ENCODE assay signal across 8 cellular contexts in the genomic region with DNA sequence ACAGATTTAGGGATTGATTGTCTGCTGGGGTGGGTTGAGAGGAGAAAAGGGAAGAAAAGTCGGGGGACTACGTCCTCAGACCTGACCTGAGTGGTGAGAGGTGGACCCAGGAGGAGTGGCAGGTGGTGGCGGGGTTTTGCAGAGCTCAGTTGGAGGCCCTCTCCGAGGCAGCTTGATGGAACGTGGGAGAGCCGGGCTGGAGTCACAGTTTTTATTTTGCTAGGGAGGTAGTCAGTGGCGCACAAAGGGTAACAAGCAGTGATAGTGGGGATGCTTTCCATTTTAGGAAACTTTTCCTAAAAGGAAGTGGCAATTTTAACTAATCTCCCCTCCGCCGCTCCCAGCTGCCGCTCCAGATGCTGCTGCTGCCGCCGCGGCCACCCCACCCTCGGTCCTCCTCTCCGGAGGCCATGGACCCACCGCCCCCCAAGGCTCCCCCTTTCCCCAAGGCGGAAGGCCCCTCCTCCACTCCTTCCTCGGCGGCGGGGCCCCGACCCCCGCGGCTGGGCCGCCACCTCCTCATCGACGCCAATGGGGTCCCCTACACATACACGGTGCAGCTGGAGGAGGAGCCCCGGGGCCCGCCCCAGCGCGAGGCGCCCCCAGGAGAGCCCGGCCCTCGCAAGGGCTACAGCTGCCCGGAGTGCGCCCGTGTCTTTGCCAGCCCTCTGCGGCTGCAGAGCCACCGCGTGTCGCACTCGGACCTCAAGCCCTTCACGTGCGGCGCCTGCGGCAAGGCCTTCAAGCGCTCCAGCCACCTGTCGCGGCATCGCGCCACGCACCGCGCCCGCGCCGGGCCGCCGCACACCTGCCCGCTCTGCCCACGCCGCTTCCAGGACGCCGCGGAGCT. TPM values are rescaled to one million over a fixed set of nuclear protein-coding genes. Genes with fewer than 3 reads are reported as not detected.
DNase-seq lines count a peak whose midpoint lies in the region; ATAC-seq and TF ChIP-seq lines count a peak whose summit lies in the region.

No MANE protein-coding gene starts in this region.

- H3K9ac ChIP-seq in fibroblast of lung (ENCODE audit: insufficient read depth, low read length) = peak overlapping the region; percentile 42

- no peaks in the 10 kb centered on the region for H3K27me3 ChIP-seq in CD8-positive, alpha-beta memory T cell (ENCODE audit: insufficient read depth, low read length, poor library complexity, severe bottlenecking)
- H3K27me3 ChIP-seq in fibroblast of lung (ENCODE audit: control insufficient read depth, insufficient read depth, low read length) = no peaks in the 10 kb centered on the region
- H3K27me3 ChIP-seq in ovary = no peaks in the 10 kb centered on the region

- TF ChIP-seq CTCF in fibroblast of lung (conservative IDR thresholded peaks at IDR 0.05 in 1 of 2, IDR thresholded peaks at IDR 0.05 in 1 of 2; ENCODE audit: low read depth in 1 of 2, low read length in 2 of 2) (no peak), ovary (IDR thresholded peaks at IDR 0.05) (no peak)

- H3K36me3 ChIP-seq in CD8-positive, alpha-beta memory T cell (ENCODE audit: insufficient read depth, low read length) = peaks cover 4% of the 10 kb centered on the region
- H3K36me3 ChIP-seq in fibroblast of lung (ENCODE audit: control insufficient read depth, insufficient read depth, low read length) (peaks cover 17% of the 10 kb centered on the region), ovary (no peaks in the 10 kb centered on the region)

- peak overlapping the region; percentile 84 to 98 (median 95) for H3K4me3 Mint-ChIP-seq in CD8-positive, alpha-beta memory T cell
- peak overlapping the region; percentile 93 for H3K4me3 Mint-ChIP-seq in activated CD4-positive, alpha-beta T cell treated with anti-CD3 and anti-CD28 coated beads, Interleukin-2, amount 10 ng/mL, durations not matched to agents 7 days and 5 days

- no peaks in the 10 kb centered on the region for H3K27me3 Mint-ChIP-seq in CD8-positive, alpha-beta memory T cell
- H3K27me3 Mint-ChIP-seq in activated CD4-positive, alpha-beta T cell treated with anti-CD3 and anti-CD28 coated beads, Interleukin-2, amount 10 ng/mL, durations not matched to agents 7 days and 5 days = no peaks in the 10 kb centered on the region

- 0 to 1% (median 1%) methylated on average over 43 to 65 of the region's 65 CpGs for WGBS in ovary, 3 donors

- no peak overlapping the region for H2AFZ ChIP-seq in fibroblast of lung (ENCODE audit: low read length)

- peak; percentile 10 for ATAC-seq in HG02610 (IDR thresholded peaks at IDR 0.05; ENCODE audit: unreplicated experiment)

- H3K4me1 ChIP-seq in CD8-positive, alpha-beta memory T cell (ENCODE audit: insufficient read depth, low read length) = peaks cover 35% of the 10 kb centered on the region
- H3K4me1 ChIP-seq in fibroblast of lung (ENCODE audit: control insufficient read depth, extremely low read depth, insufficient read depth, low read length) (peaks cover 16% of the 10 kb centered on the region), ovary (ENCODE audit: insufficient read depth) (peaks cover 11% of the 10 kb centered on the region)

- no peak for TF ChIP-seq POLR2A in ovary (IDR thresholded peaks at IDR 0.05)

- no peaks in the 10 kb centered on the region for H4K20me1 ChIP-seq in fibroblast of lung (ENCODE audit: control insufficient read depth, extremely low read depth, insufficient read depth, low read length)

- H3K9me3 ChIP-seq in CD8-positive, alpha-beta memory T cell (ENCODE audit: low read length) = no peaks in the 10 kb centered on the region
- no peaks in the 10 kb centered on the region for H3K9me3 ChIP-seq in fibroblast of lung (ENCODE audit: control insufficient read depth, insufficient read depth, low read depth, low read length)
- H3K9me3 ChIP-seq in ovary = no peaks in the 10 kb centered on the region

- H3K4me1 Mint-ChIP-seq in CD8-positive, alpha-beta memory T cell = peaks cover 47 to 68% (median 61%) of the 10 kb centered on the region in 3 donors
- H3K4me1 Mint-ChIP-seq in activated CD4-positive, alpha-beta T cell treated with anti-CD3 and anti-CD28 coated beads, Interleukin-2, amount 10 ng/mL, durations not matched to agents 7 days and 5 days = peaks cover 59% of the 10 kb centered on the region

- peaks cover 45% of the 10 kb centered on the region for H3K79me2 ChIP-seq in fibroblast of lung (ENCODE audit: control insufficient read depth, insufficient read depth, low read length)

- peak overlapping the region; percentile 89 for H3K4me2 ChIP-seq in fibroblast of lung (ENCODE audit: extremely low read depth, insufficient read depth, low read length)

- H3K9me3 Mint-ChIP-seq in CD8-positive, alpha-beta memory T cell = peaks cover 0 to 3% (median 0%) of the 10 kb centered on the region in 5 donors
- peaks cover 3% of the 10 kb centered on the region for H3K9me3 Mint-ChIP-seq in activated CD4-positive, alpha-beta T cell treated with anti-CD3 and anti-CD28 coated beads, Interleukin-2, amount 10 ng/mL, durations not matched to agents 7 days and 5 days

- peak in 1 of 5 donors; percentile 48 for DNase-seq in CD8-positive, alpha-beta memory T cell
- no peak for DNase-seq in activated CD4-positive, alpha-beta T cell treated with anti-CD3 and anti-CD28 coated beads, Interleukin-2, amount 10 ng/mL, durations not matched to agents 7 days and 5 days
- DNase-seq in fibroblast of lung (ENCODE audit: low read depth in 2 of 2) (peak; percentile 28 to 43), ovary (peak in 4 of 5 donors; percentile 39 to 69 (median 65)), cortex of kidney (lab: John Stamatoyannopoulos, UW) (no peak), middle frontal gyrus (ENCODE audit: extremely low spot score, low spot score) (no peak), NCI-H187 (lab: John Stamatoyannopoulos, UW) (no peak)

- peak overlapping the region; percentile 95 for H3K4me3 ChIP-seq in CD8-positive, alpha-beta memory T cell (ENCODE audit: low read length)
- H3K4me3 ChIP-seq in fibroblast of lung (replicated peaks in 1 of 4; ENCODE audit: control extremely low read depth in 1 of 4, insufficient read depth in 1 of 4, low read depth in 3 of 4, low read length in 4 of 4) = peak overlapping the region; percentile 74 to 92 (median 85)
- peak overlapping the region; percentile 93 for H3K4me3 ChIP-seq in ovary

- TF ChIP-seq EP300 in ovary (IDR thresholded peaks at IDR 0.05) = no peak

- intact Hi-C loops in ovary (cut with DNase I) = no loop called here

- CTCF ChIA-PET in CD8-positive, alpha-beta memory T cell (lab: Charles Lee) = interaction anchor here (0.7 to 1.9 kb wide), 4 partner anchors 10 to 22 kb away, joined by 3 to 14 read pairs (median 6); a partner anchor contains a TSS
- CTCF ChIA-PET in activated CD4-positive, alpha-beta T cell treated with anti-CD3 and anti-CD28 coated beads, Interleukin-2, amount 10 ng/mL, durations not matched to agents 7 days and 5 days (lab: Charles Lee) = interaction anchor here (0.8 to 2.1 kb wide), 7 partner anchors 8 to 138 kb away, joined by 3 to 17 read pairs (median 8); a partner anchor contains a TSS

- peaks cover 3 to 26% (median 6%) of the 10 kb centered on the region in 3 donors for H3K36me3 Mint-ChIP-seq in CD8-positive, alpha-beta memory T cell
- peaks cover 37% of the 10 kb centered on the region for H3K36me3 Mint-ChIP-seq in activated CD4-positive, alpha-beta T cell treated with anti-CD3 and anti-CD28 coated beads, Interleukin-2, amount 10 ng/mL, durations not matched to agents 7 days and 5 days (ENCODE audit: low read depth)

- H3K27ac Mint-ChIP-seq in CD8-positive, alpha-beta memory T cell = peak overlapping the region; percentile 85 to 98 (median 96)
- peak overlapping the region; percentile 98 for H3K27ac Mint-ChIP-seq in activated CD4-positive, alpha-beta T cell treated with anti-CD3 and anti-CD28 coated beads, Interleukin-2, amount 10 ng/mL, durations not matched to agents 7 days and 5 days

- POLR2A ChIA-PET in CD8-positive, alpha-beta memory T cell (lab: Charles Lee) = interaction anchor here (0.7 to 2.6 kb wide), 6 partner anchors 11 to 43 kb away, joined by 3 to 23 read pairs (median 4); a partner anchor contains a TSS
- POLR2A ChIA-PET in activated CD4-positive, alpha-beta T cell treated with anti-CD3 and anti-CD28 coated beads, Interleukin-2, amount 10 ng/mL, durations not matched to agents 7 days and 5 days (lab: Charles Lee) = no interaction called here

- peak overlapping the region; percentile 72 for H3K27ac ChIP-seq in CD8-positive, alpha-beta memory T cell (ENCODE audit: low read depth, low read length)
- H3K27ac ChIP-seq in fibroblast of lung (ENCODE audit: insufficient read depth, low read length) (peak overlapping the region; percentile 43), ovary (peak overlapping the region; percentile 95 to 96)

RNA-seq across cellular contexts. Expression of a gene that starts 1.1 kb away (rescaled TPM):
- 10 to 100 TPM; 32.8 to 34.4 TPM for total RNA-seq in CD8-positive, alpha-beta memory T cell
- polyA plus RNA-seq in CD8-positive, alpha-beta memory T cell = 23.4 TPM
- 10 to 100 TPM; 24.1 to 25.5 TPM for total RNA-seq in activated CD4-positive, alpha-beta T cell treated with anti-CD3 and anti-CD28 coated beads, Interleukin-2, amount 10 ng/mL, durations not matched to agents 7 days and 5 days
- total RNA-seq in fibroblast of lung (33.4 and 40.1 TPM in 2 replicates), ovary (10 to 100 TPM; 21.9 to 40.2 (median 34.0) TPM)
- polyA plus RNA-seq in fibroblast of lung (9.0 and 9.2 TPM in 2 replicates), ovary (10 to 100 TPM; 11.2 to 37.0 TPM)
- 17.5 and 21.5 TPM in 2 replicates for polyA plus RNA-seq in fibroblast of lung (2012)
- polyA minus RNA-seq in fibroblast of lung (ENCODE audit: low replicate concordance) = 22.9 and 26.9 TPM in 2 replicates

RNA-seq across cellular contexts. Expression of a gene that starts 1.6 kb away (rescaled TPM):
- total RNA-seq in CD8-positive, alpha-beta memory T cell = 10 to 100 TPM; 39.6 to 41.3 TPM
- polyA plus RNA-seq in CD8-positive, alpha-beta memory T cell = 15.2 TPM
- total RNA-seq in activated CD4-positive, alpha-beta T cell treated with anti-CD3 and anti-CD28 coated beads, Interleukin-2, amount 10 ng/mL, durations not matched to agents 7 days and 5 days = 10 to 100 TPM; 44.6 to 45.9 TPM
- 3.3 and 4.1 TPM in 2 replicates for total RNA-seq in fibroblast of lung
- polyA plus RNA-seq in fibroblast of lung = 7.2 and 10.9 TPM in 2 replicates
- polyA plus RNA-seq in fibroblast of lung (2012) = 43.9 and 54.1 TPM in 2 replicates
- polyA minus RNA-seq in fibroblast of lung (ENCODE audit: low replicate concordance) = 59.2 and 75.6 TPM in 2 replicates
- 10 to 100 TPM; 24.9 to 70.6 (median 65.3) TPM for total RNA-seq in ovary
- polyA plus RNA-seq in ovary = 10 to 100 TPM; 14.5 to 37.3 TPM

RNA-seq across cellular contexts. Expression of a gene that starts 5.6 kb away (rescaled TPM):
- total RNA-seq in CD8-positive, alpha-beta memory T cell = 1 to 10 TPM; 2.0 to 2.2 TPM
- 0.54 TPM for polyA plus RNA-seq in CD8-positive, alpha-beta memory T cell
- 1 to 10 TPM; 8.3 to 8.8 TPM for total RNA-seq in activated CD4-positive, alpha-beta T cell treated with anti-CD3 and anti-CD28 coated beads, Interleukin-2, amount 10 ng/mL, durations not matched to agents 7 days and 5 days
- 8.0 and 10.2 TPM in 2 replicates for total RNA-seq in fibroblast of lung
- 4.5 and 5.9 TPM in 2 replicates for polyA plus RNA-seq in fibroblast of lung
- 8.2 and 16.1 TPM in 2 replicates for polyA plus RNA-seq in fibroblast of lung (2012)
- polyA minus RNA-seq in fibroblast of lung (ENCODE audit: low replicate concordance) = 7.1 and 9.6 TPM in 2 replicates
- total RNA-seq in ovary = 10 to 100 TPM; 10.6 to 20.2 (median 14.7) TPM
- 10 to 100 TPM in 1 of 2 donors, 1 to 10 TPM in 1; 3.1 to 13.5 TPM for polyA plus RNA-seq in ovary

RNA-seq across cellular contexts. Expression of a gene that starts 12.5 kb away (rescaled TPM):
- total RNA-seq in CD8-positive, alpha-beta memory T cell = 100 to 1,000 TPM; 374 to 386 TPM
- 9.5 TPM for polyA plus RNA-seq in CD8-positive, alpha-beta memory T cell
- total RNA-seq in activated CD4-positive, alpha-beta T cell treated with anti-CD3 and anti-CD28 coated beads, Interleukin-2, amount 10 ng/mL, durations not matched to agents 7 days and 5 days = 100 to 1,000 TPM; 239 to 281 TPM
- 66.8 and 84.1 TPM in 2 replicates for total RNA-seq in fibroblast of lung
- polyA plus RNA-seq in fibroblast of lung = 53.5 and 93.3 TPM in 2 replicates
- 114 and 197 TPM in 2 replicates for polyA plus RNA-seq in fibroblast of lung (2012)
- polyA minus RNA-seq in fibroblast of lung (ENCODE audit: low replicate concordance) = 121 and 206 TPM in 2 replicates
- 100 to 1,000 TPM in 6 of 7 donors, 10 to 100 TPM in 1; 76.9 to 183 (median 158) TPM for total RNA-seq in ovary
- polyA plus RNA-seq in ovary = 100 to 1,000 TPM in 1 of 2 donors, 10 to 100 TPM in 1; 27.3 to 135 TPM

RNA-seq across cellular contexts. Expression of a gene that starts 18.0 kb away (rescaled TPM):
- total RNA-seq in CD8-positive, alpha-beta memory T cell = 1 to 10 TPM; 2.6 to 2.9 TPM
- 1.0 TPM for polyA plus RNA-seq in CD8-positive, alpha-beta memory T cell
- total RNA-seq in activated CD4-positive, alpha-beta T cell treated with anti-CD3 and anti-CD28 coated beads, Interleukin-2, amount 10 ng/mL, durations not matched to agents 7 days and 5 days = 1 to 10 TPM; 4.3 to 5.8 TPM
- 4.6 and 5.6 TPM in 2 replicates for total RNA-seq in fibroblast of lung
- 1.6 and 2.0 TPM in 2 replicates for polyA plus RNA-seq in fibroblast of lung
- polyA plus RNA-seq in fibroblast of lung (2012) = 4.9 and 5.5 TPM in 2 replicates
- 4.9 and 5.3 TPM in 2 replicates for polyA minus RNA-seq in fibroblast of lung (ENCODE audit: low replicate concordance)
- total RNA-seq in ovary = 10 to 100 TPM in 4 of 7 donors, 1 to 10 TPM in 3; 6.5 to 16.9 (median 11.7) TPM
- 10 to 100 TPM in 1 of 2 donors, 1 to 10 TPM in 1; 6.0 to 12.3 TPM for polyA plus RNA-seq in ovary

Comparison
In these comparisons a context has a peak if more than half of its experiments do, and no peak if none do; other contexts are left out.
1. DNase-seq: peak in fibroblast of lung (2 of 2) and ovary (4 of 5); none in activated CD4-positive, alpha-beta T cell treated with anti-CD3 and anti-CD28 coated beads, Interleukin-2, amount 10 ng/mL, durations not matched to agents 7 days and 5 days (single experiment), cortex of kidney (single experiment), middle frontal gyrus (single experiment) and NCI-H187 (0 of 2).
2. H3K27ac ChIP-seq: peak in every context shown above with its lines; median percentile 96 in ovary; 72 in CD8-positive, alpha-beta memory T cell; 43 in fibroblast of lung.
3. Peak in every context shown above with its lines, with median percentiles within 50 percentile points of each other: H3K4me3 ChIP-seq.